In genomic region chr20:3710703-3711417, GRCh38 we compare ENCODE assay signal across 8 cellular contexts. TPM values are rescaled to one million over a fixed set of nuclear protein-coding genes. Genes with fewer than 3 reads are reported as not detected.
DNase-seq lines count a peak whose midpoint lies in the region; ATAC-seq and TF ChIP-seq lines count a peak whose summit lies in the region.

No MANE protein-coding gene starts in this region.

- no peaks in the 10 kb centered on the region for H3K27me3 Mint-ChIP-seq in MCF 10A (ENCODE audit: insufficient read depth, unreplicated experiment)

- CTCF ChIA-PET in MCF 10A (lab: Yijun Ruan, JAX): interaction anchor here (0.5 to 6.3 kb wide), 52 partner anchors 9 to 1981 kb away, joined by 3 to 154 read pairs (median 4); partner anchors contain the start of genes AP5S1 and HSPA12B

- POLR2A ChIA-PET in MCF 10A (lab: Yijun Ruan, JAX): interaction anchor here (0.7 to 2.6 kb wide), 6 partner anchors 14 to 422 kb away, joined by 3 to 11 read pairs (median 3); partner anchors contain the start of gene ADISSP

- H3K27ac Mint-ChIP-seq in MCF 10A (ENCODE audit: low read depth, unreplicated experiment): no peak overlapping the region

- H3K9me3 Mint-ChIP-seq in MCF 10A (ENCODE audit: unreplicated experiment): no peaks in the 10 kb centered on the region

- ATAC-seq in GM19463 (IDR thresholded peaks at IDR 0.05; ENCODE audit: unreplicated experiment) (no peak), GM18858 (IDR thresholded peaks at IDR 0.05; ENCODE audit: unreplicated experiment) (no peak)

- H3K4me3 Mint-ChIP-seq in MCF 10A (ENCODE audit: unreplicated experiment): no peak overlapping the region

- H3K27ac ChIP-seq in VCaP: no peak overlapping the region

- intact Hi-C loops in MCF 10A (cut with micrococcal nuclease): loop anchor here (1.0 to 2.0 kb wide), 2 partner anchors 35 to 148 kb away; no protein-coding TSS in a partner anchor

- no peak overlapping the region for H3K4me3 ChIP-seq in Jurkat, Clone E6-1 (ENCODE audit: low read length)

- DNase-seq in EL (peak; percentile 63), MCF 10A (ENCODE audit: unreplicated experiment) (peak; percentile 60), islet precursor cell (peak; percentile 74)
- peak; percentile 32 for DNase-seq in Jurkat, Clone E6-1 (ENCODE audit: low read depth, low spot score)
- peak; percentile 61 to 71 (median 64) for DNase-seq in stimulated activated CD4-positive, alpha-beta T cell treated with anti-CD3 and anti-CD28 coated beads, Interleukin-1b, Interleukin-23, amount 100 ng/mL, for 24 hours (ENCODE audit: low read depth in 4 of 4, low spot score in 1 of 4)

- TF ChIP-seq CTCF in VCaP (conservative IDR thresholded peaks at IDR 0.05): peak; percentile 92
- TF ChIP-seq CTCF in MCF 10A (IDR thresholded peaks at IDR 0.05; ENCODE audit: unreplicated experiment): peak; percentile 92

- peaks cover 6% of the 10 kb centered on the region for H3K36me3 Mint-ChIP-seq in MCF 10A (ENCODE audit: insufficient read depth, unreplicated experiment)

- BruUV-seq in MCF 10A (replicated peaks; lab: Mats Ljungman, UMichigan): no TSS peak

- H3K4me1 Mint-ChIP-seq in MCF 10A (ENCODE audit: insufficient read depth, unreplicated experiment): no peaks in the 10 kb centered on the region

RNA-seq across cellular contexts. Expression of gene SIGLEC1, which starts 1.5 kb away (rescaled TPM):
- not detected for polyA plus RNA-seq in Jurkat, Clone E6-1 (2012; ENCODE audit: insufficient read depth, insufficient read length)
- not detected in 2 replicates for total RNA-seq in MCF 10A (2022)

RNA-seq across cellular contexts. Expression of gene HSPA12B, which starts 21.6 kb away (rescaled TPM):
- polyA plus RNA-seq in Jurkat, Clone E6-1 (2012; ENCODE audit: insufficient read depth, insufficient read length): 0.38 TPM
- not detected in 2 replicates for total RNA-seq in MCF 10A (2022)

RNA-seq across cellular contexts. Expression of gene ADAM33, which starts 29.1 kb away (rescaled TPM):
- 2.0 TPM for polyA plus RNA-seq in Jurkat, Clone E6-1 (2012; ENCODE audit: insufficient read depth, insufficient read length)
- not detected in 2 replicates for total RNA-seq in MCF 10A (2022)

RNA-seq across cellular contexts. Expression of gene GFRA4, which starts 47.7 kb away (rescaled TPM):
- polyA plus RNA-seq in Jurkat, Clone E6-1 (2012; ENCODE audit: insufficient read depth, insufficient read length): not detected
- total RNA-seq in MCF 10A (2022): not detected in 2 replicates

RNA-seq across cellular contexts. Expression of gene ADISSP, which starts 56.7 kb away (rescaled TPM):
- 87.4 TPM for polyA plus RNA-seq in Jurkat, Clone E6-1 (2012; ENCODE audit: insufficient read depth, insufficient read length)
- total RNA-seq in MCF 10A (2022): 37.8 and 58.8 TPM in 2 replicates
